In the genomic region with DNA sequence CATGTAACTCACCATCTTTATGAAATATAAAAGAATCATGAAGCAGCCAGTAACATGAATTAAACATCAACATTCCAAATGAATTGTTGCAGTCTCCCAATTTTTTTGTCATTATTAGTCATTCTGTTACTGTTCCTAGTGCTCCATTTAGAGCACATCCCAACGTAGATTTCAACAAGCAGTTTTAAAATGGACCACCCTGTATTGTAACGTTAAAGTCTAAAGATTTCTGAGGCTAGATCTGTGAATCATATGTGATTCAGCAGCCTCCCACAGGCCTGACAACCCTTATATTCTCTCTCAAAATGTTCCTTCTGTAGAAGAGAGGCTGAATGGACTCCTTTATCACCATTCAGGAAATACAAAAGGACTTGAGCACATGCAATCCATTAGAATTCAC, we compare ENCODE assay signal across 16 cellular contexts.
A peak's percentile ranks its signal among the peaks of the same experiment; 100 is the strongest.
DNase-seq lines count a peak whose midpoint lies in the region; ATAC-seq, FAIRE-seq and TF ChIP-seq lines count a peak whose summit lies in the region.
"Had no signal": no experiment of that assay in that cellular context is flagged by ENCODE, and none has a peak within 500 bp of the region (broad histone marks: within the 10 kb centered on the region; RNA-seq: fewer than 3 reads in every experiment).

No MANE protein-coding gene starts in this region.

- H3K9ac ChIP-seq in HUES48 (ENCODE audit: low read depth, low read length), result no peak overlapping the region

- FAIRE-seq in urothelium cell line (lab: Jason Lieb, UNC), result no peak
- FAIRE-seq: K562 had no signal

- ATAC-seq in GM21367 (IDR thresholded peaks at IDR 0.05; ENCODE audit: unreplicated experiment), result no peak
- no peak for ATAC-seq in HG03045 (IDR thresholded peaks at IDR 0.05; ENCODE audit: unreplicated experiment)
- ATAC-seq: effector memory CD8-positive, alpha-beta T cell; K562; left colon had no signal

- peaks cover 33% of the 10 kb centered on the region for H3K4me1 ChIP-seq in HUES48 (ENCODE audit: control insufficient read depth, insufficient read depth, low read length)

- peak; percentile 39 for DNase-seq in AG20443 (ENCODE audit: low spot score)
- peak; percentile 51 for DNase-seq in brain microvascular endothelial cell
- peak; percentile 48 for DNase-seq in inferior parietal cortex (ENCODE audit: extremely low spot score)
- DNase-seq in urothelium cell line (ENCODE audit: low spot score), result no peak
- DNase-seq in activated naive CD4-positive, alpha-beta T cell treated with anti-CD3 and anti-CD28 coated beads, Interleukin-2, amount 50 U/mL, for 16 hours, result no peak
- DNase-seq: BE2C; effector memory CD8-positive, alpha-beta T cell; heart left ventricle; left colon; NCI-H510A treated with DMSO at 0.1 percent for 48 hours; OCI-M1 had no signal

- in situ Hi-C loops in brain microvascular endothelial cell (cut with HindIII; ENCODE audit: low pct_ligation_motif_present, low sequenced_read_pairs), result no loop called here

- H3K4me3 ChIP-seq in HUES48 (ENCODE audit: low read depth, low read length), result no peak overlapping the region
- H3K4me3 ChIP-seq in brain microvascular endothelial cell (ENCODE audit: low read depth, low read length), result no peak overlapping the region
- H3K4me3 ChIP-seq: heart left ventricle, K562 had no signal

- peak overlapping the region; percentile 27 for H3K27ac ChIP-seq in HUES48 (ENCODE audit: low read depth, low read length)
- no peak overlapping the region for H3K27ac ChIP-seq in brain microvascular endothelial cell
- H3K27ac ChIP-seq: heart left ventricle, VCaP had no signal

- no peaks in the 10 kb centered on the region for H3K36me3 ChIP-seq in HUES48 (ENCODE audit: control insufficient read depth, insufficient read depth, low read length)
- H3K36me3 ChIP-seq in brain microvascular endothelial cell (replicated peaks), result no peaks in the 10 kb centered on the region
- H3K36me3 ChIP-seq: BE2C, heart left ventricle had no signal

- H3K27me3 ChIP-seq in HUES48 (ENCODE audit: control insufficient read depth, insufficient read depth, low read length), result no peaks in the 10 kb centered on the region
- no peaks in the 10 kb centered on the region for H3K27me3 ChIP-seq in brain microvascular endothelial cell (replicated peaks)
- H3K27me3 ChIP-seq: BE2C, heart left ventricle had no signal

- no peaks in the 10 kb centered on the region for H3K9me3 ChIP-seq in HUES48 (ENCODE audit: control insufficient read depth, insufficient read depth, low read length)
- H3K9me3 ChIP-seq: BE2C, heart left ventricle had no signal

- TF ChIP-seq CTCF in brain microvascular endothelial cell (IDR thresholded peaks at IDR 0.05; ENCODE audit: low read depth, low read length, missing control alignments), result no peak

Comparison
In these comparisons a context has a peak if more than half of its experiments do, and no peak if none do; other contexts are left out.
1. DNase-seq: peak in AG20443 (single experiment), brain microvascular endothelial cell (single experiment) and inferior parietal cortex (single experiment); none in urothelium cell line (single experiment) and activated naive CD4-positive, alpha-beta T cell treated with anti-CD3 and anti-CD28 coated beads, Interleukin-2, amount 50 U/mL, for 16 hours (single experiment).